21 cellular contexts compared by ENCODE assay signal in the genomic region with DNA sequence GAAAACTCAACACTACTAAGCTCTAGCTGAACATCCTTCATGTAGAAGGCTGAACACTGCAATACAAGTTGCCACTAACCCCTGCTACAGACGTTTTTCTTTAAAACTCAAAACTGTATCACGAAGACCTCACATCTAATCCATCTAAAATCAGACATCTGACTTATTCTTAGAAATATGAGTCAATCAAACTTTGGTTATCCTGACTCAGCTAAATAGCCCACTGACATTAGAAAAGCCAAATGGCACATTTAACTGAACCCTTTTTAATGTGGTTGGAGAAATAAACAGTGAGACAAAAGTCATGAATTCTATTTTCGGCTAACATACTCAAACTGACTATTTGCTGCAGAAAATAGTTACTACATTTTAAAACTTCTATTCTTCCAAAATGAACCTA. TPM values are rescaled to one million over a fixed set of nuclear protein-coding genes. Genes with fewer than 3 reads are reported as not detected.
A peak's percentile ranks its signal among the peaks of the same experiment; 100 is the strongest.
DNase-seq lines count a peak whose midpoint lies in the region; ATAC-seq and TF ChIP-seq lines count a peak whose summit lies in the region.
"Had no signal": no experiment of that assay in that cellular context is flagged by ENCODE, and none has a peak within 500 bp of the region (broad histone marks: within the 10 kb centered on the region; RNA-seq: fewer than 3 reads in every experiment).

No MANE protein-coding gene starts in this region.

- POLR2A ChIA-PET in PC-3 (lab: Charles Lee; ENCODE audit: unreplicated experiment), result no interaction called here

- no peaks in the 10 kb centered on the region for H4K20me1 ChIP-seq in PC-3 (ENCODE audit: low read length)
- no peaks in the 10 kb centered on the region for H4K20me1 ChIP-seq in hepatocyte (ENCODE audit: insufficient read depth, poor library complexity, severe bottlenecking)
- H4K20me1 ChIP-seq in smooth muscle cell (ENCODE audit: low read depth), result no peaks in the 10 kb centered on the region
- H4K20me1 ChIP-seq: BLaER1 treated with 17β-estradiol and CSF1 and Interleukin-3, amounts not matched to agents 10 nM and 100 nM had no signal

- no TSS peak for BruUV-seq in PC-3 (replicated peaks; lab: Mats Ljungman, UMichigan)

- no peaks in the 10 kb centered on the region for H3K9me3 ChIP-seq in PC-3 (ENCODE audit: low read length)
- no peaks in the 10 kb centered on the region for H3K9me3 ChIP-seq in hepatocyte (ENCODE audit: low read depth)
- H3K9me3 ChIP-seq in smooth muscle cell (replicated peaks; ENCODE audit: low read depth), result no peaks in the 10 kb centered on the region
- H3K9me3 ChIP-seq: BLaER1 treated with 17β-estradiol and CSF1 and Interleukin-3, amounts not matched to agents 10 nM and 100 nM; breast epithelium; testis had no signal

- peaks cover 16% of the 10 kb centered on the region for H3F3A ChIP-seq in PC-3 (ENCODE audit: low read length, unreplicated experiment)
- peaks cover 13% of the 10 kb centered on the region for H3F3A ChIP-seq in smooth muscle cell (ENCODE audit: low read depth)

- H3K4me1 ChIP-seq in PC-3 (ENCODE audit: insufficient read depth, low read length), result peaks cover 36% of the 10 kb centered on the region
- H3K4me1 ChIP-seq in hepatocyte (ENCODE audit: insufficient read depth), result peaks cover 30% of the 10 kb centered on the region
- peaks cover 28% of the 10 kb centered on the region for H3K4me1 ChIP-seq in smooth muscle cell (ENCODE audit: low read depth)
- H3K4me1 ChIP-seq: breast epithelium, testis had no signal

- peak; percentile 35 for DNase-seq in DMS53 (lab: John Stamatoyannopoulos, UW)
- DNase-seq in DMS53 treated with DMSO at 0.1 percent for 48 hours (lab: John Stamatoyannopoulos, UW; ENCODE audit: unreplicated experiment), result no peak
- DNase-seq in PC-3, result peak; percentile 37
- no peak for DNase-seq in hepatocyte (ENCODE audit: low spot score)
- DNase-seq in smooth muscle cell (lab: John Stamatoyannopoulos, UW; ENCODE audit: unreplicated experiment), result no peak
- no peak for DNase-seq in kidney glomerular epithelial cell (lab: John Stamatoyannopoulos, UW)
- DNase-seq in HPDE6-E6E7 (ENCODE audit: extremely low spot score), result no peak
- no peak for DNase-seq in Kasumi-1 (lab: John Stamatoyannopoulos, UW)
- DNase-seq: 8988T; activated CD4-positive, alpha-beta T cell treated with anti-CD3 and anti-CD28 coated beads, Interleukin-2, amount 50 U/mL, for 4 hours; activated naive CD4-positive, alpha-beta T cell treated with anti-CD3 and anti-CD28 coated beads, Interleukin-2, amount 50 U/mL, for 16 hours; activated T-cell treated with anti-CD3 and anti-CD28 coated beads for 4 hours; GF-D8; NCI-H2081 treated with DMSO at 0.1 percent for 48 hours; nucleus accumbens; stimulated activated CD4-positive, alpha-beta T cell treated with anti-CD3 and anti-CD28 coated beads, Interleukin-4, amount 100 ng/mL, for 4 hours; stimulated activated CD8-positive, alpha-beta memory T cell treated with anti-CD3 and anti-CD28 coated beads, Interleukin-4, amount 100 ng/mL, for 48 hours; testis had no signal

- TF ChIP-seq CTCF in PC-3 (conservative IDR thresholded peaks at IDR 0.05; ENCODE audit: low read depth, low read length) (no peak), hepatocyte (IDR thresholded peaks at IDR 0.05; ENCODE audit: poor library complexity) (no peak), smooth muscle cell (IDR thresholded peaks at IDR 0.05; ENCODE audit: borderline replicate concordance, insufficient read depth, poor library complexity, severe bottlenecking) (no peak)

- H3K36me3 ChIP-seq in PC-3 (ENCODE audit: low read depth, low read length) (no peaks in the 10 kb centered on the region; the same call in none of the 2 replicates), hepatocyte (replicated peaks; ENCODE audit: insufficient read depth, low read depth) (no peaks in the 10 kb centered on the region), smooth muscle cell (ENCODE audit: low read depth) (no peaks in the 10 kb centered on the region)
- H3K36me3 ChIP-seq: BLaER1 treated with 17β-estradiol and CSF1 and Interleukin-3, amounts not matched to agents 10 nM and 100 nM; breast epithelium had no signal

- WGBS in hepatocyte (ENCODE audit: low lambda C conversion rate, missing lambda C conversion rate), result 65% methylated on average over 3 of the region's 3 CpGs
- WGBS in smooth muscle cell (ENCODE audit: low lambda C conversion rate), result 27% methylated on average over 3 of the region's 3 CpGs

- intact Hi-C loops in PC-3 (cut with micrococcal nuclease), result loop anchor here (2.0 kb wide), 2 partner anchors 76 to 188 kb away; no protein-coding TSS in a partner anchor

- no peaks in the 10 kb centered on the region for H3K27me3 ChIP-seq in PC-3 (ENCODE audit: low read length)
- H3K27me3 ChIP-seq in hepatocyte, result no peaks in the 10 kb centered on the region
- H3K27me3 ChIP-seq in smooth muscle cell (ENCODE audit: low read depth), result no peaks in the 10 kb centered on the region
- H3K27me3 ChIP-seq: BLaER1 treated with 17β-estradiol and CSF1 and Interleukin-3, amounts not matched to agents 10 nM and 100 nM; breast epithelium; testis had no signal

- H2AFZ ChIP-seq in PC-3 (ENCODE audit: low read length), result no peak overlapping the region
- no peak overlapping the region for H2AFZ ChIP-seq in hepatocyte
- peak overlapping the region; percentile 34 for H2AFZ ChIP-seq in smooth muscle cell (ENCODE audit: low read depth)

- H3K4me2 ChIP-seq in PC-3 (ENCODE audit: low read length) (peak overlapping the region; percentile 74), hepatocyte (peak overlapping the region; percentile 56), smooth muscle cell (peak overlapping the region; percentile 78)
- H3K4me2 ChIP-seq: BLaER1 treated with 17β-estradiol and CSF1 and Interleukin-3, amounts not matched to agents 10 nM and 100 nM had no signal

- H3K9me2 ChIP-seq in PC-3 (replicated peaks; ENCODE audit: low read length) (no peaks in the 10 kb centered on the region), hepatocyte (replicated peaks; ENCODE audit: insufficient read depth) (no peaks in the 10 kb centered on the region)

- no peak overlapping the region for H3K4me3 ChIP-seq in PC-3 (ENCODE audit: low read length)
- no peak overlapping the region for H3K4me3 ChIP-seq in hepatocyte
- H3K4me3 ChIP-seq in smooth muscle cell, result peak overlapping the region; percentile 32
- H3K4me3 ChIP-seq: BLaER1 treated with 17β-estradiol and CSF1 and Interleukin-3, amounts not matched to agents 10 nM and 100 nM; breast epithelium; skin epidermis; testis had no signal

- peak overlapping the region; percentile 37 for H3K9ac ChIP-seq in PC-3 (ENCODE audit: low read length)
- H3K9ac ChIP-seq in smooth muscle cell (ENCODE audit: low read depth), result peak overlapping the region; percentile 29
- H3K9ac ChIP-seq: BLaER1 treated with 17β-estradiol and CSF1 and Interleukin-3, amounts not matched to agents 10 nM and 100 nM had no signal

- peaks cover 8% of the 10 kb centered on the region for H3K79me2 ChIP-seq in PC-3 (ENCODE audit: low read length)
- H3K79me2 ChIP-seq in hepatocyte, result peaks cover 44% of the 10 kb centered on the region
- peaks cover 39% of the 10 kb centered on the region for H3K79me2 ChIP-seq in smooth muscle cell (ENCODE audit: low read depth)

- ATAC-seq in PC-3, result no peak

- H3K27ac ChIP-seq in PC-3 (ENCODE audit: low read length) (peak overlapping the region; percentile 93), hepatocyte (peak overlapping the region; percentile 85), smooth muscle cell (ENCODE audit: low read depth) (peak overlapping the region; percentile 77)
- H3K27ac ChIP-seq: BLaER1 treated with 17β-estradiol and CSF1 and Interleukin-3, amounts not matched to agents 10 nM and 100 nM; testis had no signal

- CTCF ChIA-PET in PC-3 (lab: Charles Lee), result interaction anchor here (1.8 kb wide), 1 partner anchor 76 kb away, joined by 5 read pairs; no protein-coding TSS in a partner anchor

RNA-seq across cellular contexts. Expression of a gene that starts 35.6 kb away (rescaled TPM):
- total RNA-seq in PC-3 (2014; rRNA removed) (15.3 and 19.1 TPM in 2 replicates), hepatocyte (102 and 115 TPM in 2 replicates), smooth muscle cell (92.5 and 112 TPM in 2 replicates)
- polyA plus RNA-seq in hepatocyte (66.3 and 79.9 TPM in 2 replicates), smooth muscle cell (58.1 and 93.2 TPM in 2 replicates)

Comparison
In these comparisons a context has a peak if more than half of its experiments do, and no peak if none do; other contexts are left out.
1. DNase-seq: peak in DMS53 (single experiment) and PC-3 (single experiment); none in DMS53 treated with DMSO at 0.1 percent for 48 hours (single experiment), hepatocyte (single experiment), smooth muscle cell (single experiment), kidney glomerular epithelial cell (single experiment), HPDE6-E6E7 (single experiment) and Kasumi-1 (0 of 2).
2. Peak in every context shown above with its lines, with median percentiles within 50 percentile points of each other: H3K27ac ChIP-seq and H3K4me2 ChIP-seq.